ENCODE assay signal across 1 cellular context in genomic region chr12:53306826-53307225, GRCh38.
TF ChIP-seq lines count a peak whose summit lies in the region.

No MANE protein-coding gene starts in this region.

TF ChIP-seq in HepG2, 621 proteins besides CTCF, POLR2A, EP300 and RAD21:
- TF ChIP-seq RBFOX2 (IDR thresholded peaks at IDR 0.05; ENCODE audit: low read depth, low read length) (0 out of 2 replicates have a peak, but pooled peaks have one; percentile 34), TERF1 (CRISPR knock-in tag; IDR thresholded peaks at IDR 0.05) (no peak), UBTF (CRISPR knock-in tag; IDR thresholded peaks at IDR 0.05) (no peak), THAP8 (CRISPR knock-in tag; IDR thresholded peaks at IDR 0.05; ENCODE audit: borderline replicate concordance) (no peak)
